In genomic region chr10:47350671-47351640, GRCh38 we compare ENCODE assay signal across 27 cellular contexts. TPM values are rescaled to one million over a fixed set of nuclear protein-coding genes. Genes with fewer than 3 reads are reported as not detected.
"Had no signal": no experiment of that assay in that cellular context is flagged by ENCODE, and none has a peak within 500 bp of the region (broad histone marks: within the 10 kb centered on the region; RNA-seq: fewer than 3 reads in every experiment).

No MANE protein-coding gene starts in this region.

- H3K4me1 ChIP-seq: esophagus muscularis mucosa, gastrocnemius medialis, left ventricle myocardium inferior, neural progenitor cell, sigmoid colon, tibial artery, uterus had no signal

- FAIRE-seq: colon, keratinocyte had no signal

- H3K4me2 ChIP-seq: neural progenitor cell had no signal

- DNase-seq: effector memory CD8-positive, alpha-beta T cell; gastrocnemius medialis; immature natural killer cell; left cardiac atrium; left ventricle myocardium inferior; mesendoderm; mucosa of descending colon; naive thymus-derived CD8-positive, alpha-beta T cell; occipital lobe; sigmoid colon; stimulated activated CD4-positive, alpha-beta T cell treated with anti-CD3 and anti-CD28 coated beads, Interleukin-2, amount 100 ng/mL, for 48 hours; stimulated activated CD8-positive, alpha-beta memory T cell treated with anti-CD3 and anti-CD28 coated beads, Interleukin-4, amount 100 ng/mL, for 48 hours; stimulated activated naive CD8-positive, alpha-beta T cell treated with anti-CD3 and anti-CD28 coated beads, Interleukin-15, Interleukin-2, amounts not matched to agents 100 U/mL and 50 U/mL, for 24 hours; uterus had no signal

- H3K27me3 ChIP-seq: esophagus muscularis mucosa, gastrocnemius medialis, neural progenitor cell, sigmoid colon, tibial artery, upper lobe of left lung, uterus had no signal

- H3K27ac ChIP-seq: epithelial cell of prostate, esophagus muscularis mucosa, gastrocnemius medialis, left ventricle myocardium inferior, neural progenitor cell, sigmoid colon, skin epidermis, tibial artery, upper lobe of left lung, uterus had no signal

- H3K4me3 ChIP-seq: esophagus muscularis mucosa, gastrocnemius medialis, left ventricle myocardium inferior, mucosa of descending colon, neural progenitor cell, sigmoid colon, skin epidermis, tibial artery, upper lobe of left lung, uterus had no signal

- ATAC-seq: effector memory CD8-positive, alpha-beta T cell; gastrocnemius medialis; left cardiac atrium; mucosa of descending colon; naive thymus-derived CD8-positive, alpha-beta T cell; stimulated activated effector memory CD8-positive, alpha-beta T cell treated with anti-CD3 and anti-CD28 coated beads, Interleukin-12 subunit alpha, Interleukin-12 subunit beta, amount 100 ng/mL, for 72 hours; stimulated activated naive CD8-positive, alpha-beta T cell treated with anti-CD3 and anti-CD28 coated beads, Interleukin-15, Interleukin-2, amounts not matched to agents 100 U/mL and 50 U/mL, for 24 hours had no signal

- H3K36me3 ChIP-seq: esophagus muscularis mucosa, gastrocnemius medialis, left ventricle myocardium inferior, neural progenitor cell, sigmoid colon, tibial artery, upper lobe of left lung, uterus had no signal

- H3K9ac ChIP-seq: neural progenitor cell had no signal

- H2AFZ ChIP-seq: neural progenitor cell had no signal

- H3K9me3 ChIP-seq: esophagus muscularis mucosa, gastrocnemius medialis, left ventricle myocardium inferior, mucosa of descending colon, sigmoid colon, tibial artery, upper lobe of left lung, uterus had no signal

RNA-seq across cellular contexts. Expression of gene RBP3, which starts 2.8 kb away (rescaled TPM):
- total RNA-seq: fibroblast of villous mesenchyme; gastrocnemius medialis; left cardiac atrium; left ventricle myocardium inferior; lung microvascular endothelial cell; mucosa of descending colon; naive thymus-derived CD8-positive, alpha-beta T cell; occipital lobe; pulmonary artery endothelial cell; sigmoid colon; temporal lobe; upper lobe of left lung; uterus had no signal
- polyA plus RNA-seq: immature natural killer cell; keratinocyte; naive thymus-derived CD8-positive, alpha-beta T cell; sigmoid colon had no signal

RNA-seq across cellular contexts. Expression of gene GDF2, which starts 28.7 kb away (rescaled TPM):
- total RNA-seq: esophagus muscularis mucosa; fibroblast of villous mesenchyme; gastrocnemius medialis; left cardiac atrium; left ventricle myocardium inferior; lung microvascular endothelial cell; mucosa of descending colon; naive thymus-derived CD8-positive, alpha-beta T cell; occipital lobe; pulmonary artery endothelial cell; sigmoid colon; temporal lobe; upper lobe of left lung; uterus had no signal
- polyA plus RNA-seq: immature natural killer cell; keratinocyte; naive thymus-derived CD8-positive, alpha-beta T cell; sigmoid colon had no signal

RNA-seq across cellular contexts. Expression of gene ZNF488, which starts 33.1 kb away (rescaled TPM):
- total RNA-seq: gastrocnemius medialis; left cardiac atrium; naive thymus-derived CD8-positive, alpha-beta T cell; pulmonary artery endothelial cell had no signal
- polyA plus RNA-seq: immature natural killer cell; naive thymus-derived CD8-positive, alpha-beta T cell had no signal

RNA-seq across cellular contexts. Expression of gene GDF10, which starts 51.0 kb away (rescaled TPM):
- total RNA-seq: fibroblast of villous mesenchyme, pulmonary artery endothelial cell had no signal
- polyA plus RNA-seq: immature natural killer cell, keratinocyte had no signal
